8 cellular contexts compared by ENCODE assay signal in genomic region chr20:35306931-35307517, GRCh38. TPM values are rescaled to one million over a fixed set of nuclear protein-coding genes. Genes with fewer than 3 reads are reported as not detected.
A peak's percentile ranks its signal among the peaks of the same experiment; 100 is the strongest.
DNase-seq lines count a peak whose midpoint lies in the region; ATAC-seq, FAIRE-seq and TF ChIP-seq lines count a peak whose summit lies in the region.

No MANE protein-coding gene starts in this region.

- H3K4me3 ChIP-seq in A673 (ENCODE audit: low read depth, low read length, poor library complexity, severe bottlenecking) = no peak overlapping the region

- H3K9me3 Mint-ChIP-seq in activated T-cell treated with anti-CD3 and anti-CD28 coated beads, Interleukin-2, amount 50 U/mL, for 24 hours = no peaks in the 10 kb centered on the region

- H3K27ac ChIP-seq in A673 (ENCODE audit: low read depth, low read length, poor library complexity, severe bottlenecking) = no peak overlapping the region

- peak; percentile 31 for FAIRE-seq in G401.6 (lab: Jason Lieb, UNC)
- FAIRE-seq in GM19239 (lab: Jason Lieb, UNC) = no peak

- BruUV-seq in A673 (replicated peaks; lab: Mats Ljungman, UMichigan) = no TSS peak

- H3K27me3 Mint-ChIP-seq in activated T-cell treated with anti-CD3 and anti-CD28 coated beads, Interleukin-2, amount 50 U/mL, for 24 hours = no peaks in the 10 kb centered on the region

- no peak for ATAC-seq in GM18517 (IDR thresholded peaks at IDR 0.05; ENCODE audit: unreplicated experiment)

- peaks cover 41% of the 10 kb centered on the region for H3K36me3 Mint-ChIP-seq in activated T-cell treated with anti-CD3 and anti-CD28 coated beads, Interleukin-2, amount 50 U/mL, for 24 hours (ENCODE audit: low read depth)

- no peaks in the 10 kb centered on the region for H3K27me3 ChIP-seq in A673 (replicated peaks; ENCODE audit: insufficient read depth, low read depth, low read length, poor library complexity)

- DNase-seq in A673 (ENCODE audit: low spot score) (peak; percentile 78), NCI-H510A treated with DMSO at 0.1 percent for 48 hours (lab: John Stamatoyannopoulos, UW) (peak; percentile 63), globus pallidus (ENCODE audit: low spot score) (peak; percentile 47), pons (ENCODE audit: low spot score) (peak; percentile 40), GM19239 (ENCODE audit: insufficient read length, low spot score) (no peak)
- peak; percentile 52 for DNase-seq in activated T-cell treated with anti-CD3 and anti-CD28 coated beads, Interleukin-2, amount 50 U/mL, for 24 hours

- POLR2A ChIA-PET in A673 (lab: Charles Lee; ENCODE audit: low non-redundant PET) = no interaction called here

- peak; percentile 90 for TF ChIP-seq CTCF in A673 (conservative IDR thresholded peaks at IDR 0.05; ENCODE audit: low read depth, low read length)

- H3K4me3 Mint-ChIP-seq in activated T-cell treated with anti-CD3 and anti-CD28 coated beads, Interleukin-2, amount 50 U/mL, for 24 hours = no peak overlapping the region

- intact Hi-C loops in A673 (cut with micrococcal nuclease; ENCODE audit: unreplicated experiment) = loop anchor here (5.0 kb wide), 1 partner anchor 130 kb away; the partner anchor contains the start of gene GDF5

- H3K36me3 ChIP-seq in A673 (ENCODE audit: insufficient read depth, low read length, poor library complexity, severe bottlenecking) = no peaks in the 10 kb centered on the region

- no peaks in the 10 kb centered on the region for H3K9me3 ChIP-seq in A673 (ENCODE audit: low read depth, low read length, poor library complexity, severe bottlenecking)

- peaks cover 86% of the 10 kb centered on the region for H3K4me1 Mint-ChIP-seq in activated T-cell treated with anti-CD3 and anti-CD28 coated beads, Interleukin-2, amount 50 U/mL, for 24 hours (ENCODE audit: low read depth)

- H3K4me1 ChIP-seq in A673 (ENCODE audit: insufficient read depth, low read length, poor library complexity, severe bottlenecking) = peaks cover 4% of the 10 kb centered on the region

- H3K27ac Mint-ChIP-seq in activated T-cell treated with anti-CD3 and anti-CD28 coated beads, Interleukin-2, amount 50 U/mL, for 24 hours = peak overlapping the region; percentile 97

- CTCF ChIA-PET in A673 (lab: Charles Lee) = interaction anchor here (0.6 to 1.6 kb wide), 3 partner anchors 23 to 162 kb away, joined by 3 to 8 read pairs (median 7); partner anchors contain the start of gene EIF6

RNA-seq across cellular contexts. Expression of gene FAM83C, which starts 14.8 kb away (rescaled TPM):
- not detected in 2 replicates for total RNA-seq in A673 (2021)

RNA-seq across cellular contexts. Expression of gene EIF6, which starts 22.5 kb away (rescaled TPM):
- 172 and 180 TPM in 2 replicates for total RNA-seq in A673 (2021)

RNA-seq across cellular contexts. Expression of gene MMP24OS, which starts 29.1 kb away (rescaled TPM):
- total RNA-seq in A673 (2021) = 26.2 and 34.0 TPM in 2 replicates
